ENCODE assay signal across 12 cellular contexts in the genomic region with DNA sequence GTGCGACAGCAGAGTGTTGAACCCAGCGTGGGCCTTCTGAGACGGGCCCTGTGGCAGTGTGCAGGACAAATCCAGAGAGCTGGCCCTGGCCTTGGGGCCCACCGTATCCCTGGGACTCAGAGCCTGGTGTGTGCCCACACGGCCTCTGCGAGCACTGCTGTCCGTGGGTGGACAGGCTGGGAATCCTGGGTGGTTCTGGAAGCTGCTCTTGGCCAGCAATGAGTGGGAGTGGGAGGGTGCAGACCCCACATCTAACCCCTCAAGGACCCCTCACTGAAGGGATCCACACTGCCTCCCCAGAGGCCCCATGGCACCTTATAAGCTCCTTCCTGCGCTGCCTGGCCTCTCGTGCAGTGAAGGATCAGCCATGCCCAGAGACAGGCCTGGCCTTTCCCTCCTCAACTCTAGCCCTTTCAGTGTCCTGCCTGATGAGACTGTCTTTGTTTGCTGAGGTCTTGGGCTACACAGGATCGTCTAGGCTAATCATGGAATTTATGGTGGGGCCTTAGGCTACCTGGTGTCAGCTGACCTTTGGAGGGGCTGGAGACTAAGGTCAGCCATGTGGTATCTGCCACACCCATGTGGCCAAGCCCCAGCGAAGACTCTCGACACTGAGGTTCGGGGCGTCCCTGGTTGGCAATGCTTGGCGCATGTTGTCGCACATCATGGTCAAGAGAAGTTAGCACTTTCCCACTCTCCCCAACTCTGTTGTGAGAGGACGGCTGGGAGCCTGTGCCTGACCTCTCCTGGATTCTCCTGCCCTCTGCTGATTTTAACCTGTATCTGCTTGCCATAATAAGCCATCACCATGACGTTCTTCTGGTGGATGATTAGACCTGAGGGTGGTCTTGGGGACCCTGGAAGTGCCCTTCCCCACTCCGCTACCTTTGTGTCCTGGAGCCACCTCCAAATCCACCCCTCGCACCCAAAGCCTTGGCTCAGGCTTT. TPM values are rescaled to one million over a fixed set of nuclear protein-coding genes. Genes with fewer than 3 reads are reported as not detected.
DNase-seq lines count a peak whose midpoint lies in the region; ATAC-seq and TF ChIP-seq lines count a peak whose summit lies in the region.
"Had no signal": no experiment of that assay in that cellular context is flagged by ENCODE, and none has a peak within 500 bp of the region (broad histone marks: within the 10 kb centered on the region; RNA-seq: fewer than 3 reads in every experiment).

No MANE protein-coding gene starts in this region.

- intact Hi-C loops in Right ventricle myocardium superior (cut with DNase I) (no loop called here), left cardiac atrium (cut with DNase I) (no loop called here), left colon (cut with DNase I, micrococcal nuclease) (no loop called here)

- POLR2A ChIA-PET in RWPE1 (lab: Yijun Ruan, JAX; ENCODE audit: low non-redundant PET) = no interaction called here

- H3K9me3 Mint-ChIP-seq in stimulated activated effector memory CD8-positive, alpha-beta T cell treated with anti-CD3 and anti-CD28 coated beads, Interleukin-12 subunit alpha, Interleukin-12 subunit beta, amount 100 ng/mL, for 72 hours = no peaks in the 10 kb centered on the region
- no peaks in the 10 kb centered on the region for H3K9me3 Mint-ChIP-seq in stimulated activated naive CD8-positive, alpha-beta T cell treated with anti-CD3 and anti-CD28 coated beads, Interleukin-15, amount 100 ng/mL, for 72 hours

- CTCF ChIA-PET in RWPE1 (lab: Yijun Ruan, JAX) = interaction anchor here (0.6 kb wide), 1 partner anchor 21 kb away, joined by 3 read pairs; no protein-coding TSS in a partner anchor

- no peak overlapping the region for H3K4me3 Mint-ChIP-seq in stimulated activated effector memory CD8-positive, alpha-beta T cell treated with anti-CD3 and anti-CD28 coated beads, Interleukin-12 subunit alpha, Interleukin-12 subunit beta, amount 100 ng/mL, for 72 hours
- no peak overlapping the region for H3K4me3 Mint-ChIP-seq in stimulated activated naive CD8-positive, alpha-beta T cell treated with anti-CD3 and anti-CD28 coated beads, Interleukin-15, amount 100 ng/mL, for 72 hours

- no peaks in the 10 kb centered on the region for H3K27me3 Mint-ChIP-seq in stimulated activated naive CD8-positive, alpha-beta T cell treated with anti-CD3 and anti-CD28 coated beads, Interleukin-15, amount 100 ng/mL, for 72 hours

- H3K27ac ChIP-seq in RWPE1 = peak overlapping the region; percentile 35
- H3K27ac ChIP-seq: BLaER1 treated with 17β-estradiol and CSF1 and Interleukin-3, amounts not matched to agents 10 nM and 100 nM had no signal

- DNase-seq in Right ventricle myocardium superior = no peak
- DNase-seq in left cardiac atrium = no peak
- DNase-seq in RWPE1 (ENCODE audit: low spot score) = no peak
- DNase-seq in left colon = no peak
- no peak for DNase-seq in GF-D8 (lab: John Stamatoyannopoulos, UW)
- DNase-seq in stimulated activated effector memory CD8-positive, alpha-beta T cell treated with anti-CD3 and anti-CD28 coated beads, Interleukin-12 subunit alpha, Interleukin-12 subunit beta, amount 100 ng/mL, for 72 hours (ENCODE audit: low spot score in 2 of 2) = no peak
- no peak for DNase-seq in stimulated activated naive CD8-positive, alpha-beta T cell treated with anti-CD3 and anti-CD28 coated beads, Interleukin-15, amount 100 ng/mL, for 72 hours
- DNase-seq: Karpas-422, MG63, NCI-H1092, NCI-H524 had no signal

- TF ChIP-seq CTCF in RWPE1 (conservative IDR thresholded peaks at IDR 0.05; ENCODE audit: low read depth) = no peak

- ATAC-seq in Right ventricle myocardium superior (ENCODE audit: poor library complexity) (peak; percentile 63), left cardiac atrium (no peak), left colon (peak; percentile 51)
- ATAC-seq in stimulated activated effector memory CD8-positive, alpha-beta T cell treated with anti-CD3 and anti-CD28 coated beads, Interleukin-12 subunit alpha, Interleukin-12 subunit beta, amount 100 ng/mL, for 72 hours = no peak
- ATAC-seq in stimulated activated naive CD8-positive, alpha-beta T cell treated with anti-CD3 and anti-CD28 coated beads, Interleukin-15, amount 100 ng/mL, for 72 hours = no peak

- H3K36me3 Mint-ChIP-seq in stimulated activated effector memory CD8-positive, alpha-beta T cell treated with anti-CD3 and anti-CD28 coated beads, Interleukin-12 subunit alpha, Interleukin-12 subunit beta, amount 100 ng/mL, for 72 hours = no peaks in the 10 kb centered on the region

- H3K4me1 Mint-ChIP-seq in stimulated activated effector memory CD8-positive, alpha-beta T cell treated with anti-CD3 and anti-CD28 coated beads, Interleukin-12 subunit alpha, Interleukin-12 subunit beta, amount 100 ng/mL, for 72 hours = no peaks in the 10 kb centered on the region
- no peaks in the 10 kb centered on the region for H3K4me1 Mint-ChIP-seq in stimulated activated naive CD8-positive, alpha-beta T cell treated with anti-CD3 and anti-CD28 coated beads, Interleukin-15, amount 100 ng/mL, for 72 hours

- H3K27ac Mint-ChIP-seq in stimulated activated effector memory CD8-positive, alpha-beta T cell treated with anti-CD3 and anti-CD28 coated beads, Interleukin-12 subunit alpha, Interleukin-12 subunit beta, amount 100 ng/mL, for 72 hours = no peak overlapping the region
- peak overlapping the region in 1 of 2 donors; percentile 50 for H3K27ac Mint-ChIP-seq in stimulated activated naive CD8-positive, alpha-beta T cell treated with anti-CD3 and anti-CD28 coated beads, Interleukin-15, amount 100 ng/mL, for 72 hours

RNA-seq across cellular contexts. Expression of a gene that starts 16.4 kb away (rescaled TPM):
- total RNA-seq in Right ventricle myocardium superior = 0.81 TPM
- total RNA-seq in left cardiac atrium = 1 to 10 TPM; 1.2 to 2.4 TPM
- 1 to 10 TPM; 3.2 to 5.1 TPM for total RNA-seq in left colon

RNA-seq across cellular contexts. Expression of a gene that starts 45.7 kb away (rescaled TPM):
- total RNA-seq in Right ventricle myocardium superior (2.3 TPM), left cardiac atrium (1 to 10 TPM; 2.3 to 2.6 TPM), left colon (1 to 10 TPM in 1 of 2 donors, under 1 TPM in 1; 0.52 to 1.6 TPM)

Comparison
In these comparisons a context has a peak if more than half of its experiments do, and no peak if none do; other contexts are left out.
1. ATAC-seq: peak in Right ventricle myocardium superior (single experiment) and left colon (single experiment); none in left cardiac atrium (0 of 2), stimulated activated effector memory CD8-positive, alpha-beta T cell treated with anti-CD3 and anti-CD28 coated beads, Interleukin-12 subunit alpha, Interleukin-12 subunit beta, amount 100 ng/mL, for 72 hours (single experiment) and stimulated activated naive CD8-positive, alpha-beta T cell treated with anti-CD3 and anti-CD28 coated beads, Interleukin-15, amount 100 ng/mL, for 72 hours (single experiment).